In the genomic region with DNA sequence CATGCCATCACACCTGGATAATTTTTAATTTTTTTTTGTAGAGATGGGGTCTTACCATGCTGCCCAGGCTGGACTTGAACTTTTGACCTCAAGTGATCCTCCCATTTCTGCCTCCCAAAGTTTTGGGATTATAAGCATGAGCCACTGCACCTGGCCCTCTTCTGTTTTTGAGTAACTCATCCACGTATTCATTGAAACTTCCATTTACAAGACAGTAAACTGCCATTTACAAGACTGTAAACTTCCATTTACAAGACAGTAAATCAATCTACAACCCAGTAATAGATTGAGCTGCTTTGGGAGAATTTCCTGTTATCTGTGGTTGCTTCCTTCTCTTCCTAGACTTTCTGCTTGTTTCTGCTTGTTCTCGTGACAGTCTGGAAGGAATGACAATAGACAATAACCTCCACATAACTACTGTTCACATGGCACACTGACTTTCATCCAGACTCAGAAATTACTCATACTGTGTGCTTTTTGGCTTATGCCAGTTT, we compare ENCODE assay signal across 19 cellular contexts.
A peak's percentile ranks its signal among the peaks of the same experiment; 100 is the strongest.
DNase-seq lines count a peak whose midpoint lies in the region; ATAC-seq and TF ChIP-seq lines count a peak whose summit lies in the region.
"Had no signal": no experiment of that assay in that cellular context is flagged by ENCODE, and none has a peak within 500 bp of the region (broad histone marks: within the 10 kb centered on the region; RNA-seq: fewer than 3 reads in every experiment).

No MANE protein-coding gene starts in this region.

- no peak overlapping the region for H2AK5ac ChIP-seq in H9 (ENCODE audit: insufficient read length, low read length)

- H3K56ac ChIP-seq in H9 (ENCODE audit: insufficient read length, low read depth, low read length), result no peak overlapping the region

- H3K36me3 ChIP-seq in RWPE2 (ENCODE audit: low read depth) (no peaks in the 10 kb centered on the region), prostate gland (no peaks in the 10 kb centered on the region), heart right ventricle (no peaks in the 10 kb centered on the region), psoas muscle (ENCODE audit: insufficient read depth in 1 of 2, low read depth in 1 of 2) (no peaks in the 10 kb centered on the region), transverse colon (no peaks in the 10 kb centered on the region)
- H3K36me3 ChIP-seq: ascending aorta; BLaER1 treated with 17β-estradiol and CSF1 and Interleukin-3, amounts not matched to agents 10 nM and 100 nM; vagina had no signal

- no peak overlapping the region for H2BK5ac ChIP-seq in H9 (ENCODE audit: insufficient read length, low read length)

- H3K4me3 ChIP-seq in RWPE2 (ENCODE audit: severe bottlenecking), result no peak overlapping the region
- no peak overlapping the region for H3K4me3 ChIP-seq in fibroblast of the aortic adventitia (ENCODE audit: low read depth, low read length)
- H3K4me3 ChIP-seq in prostate gland, result no peak overlapping the region
- H3K4me3 ChIP-seq in heart right ventricle, result no peak overlapping the region
- no peak overlapping the region for H3K4me3 ChIP-seq in psoas muscle
- no peak overlapping the region for H3K4me3 ChIP-seq in transverse colon
- H3K4me3 ChIP-seq: ascending aorta; BLaER1 treated with 17β-estradiol and CSF1 and Interleukin-3, amounts not matched to agents 10 nM and 100 nM; vagina had no signal

- no peak overlapping the region for H2BK12ac ChIP-seq in H9 (ENCODE audit: insufficient read length, low read depth, low read length)

- H3K4me2 ChIP-seq in H9 (ENCODE audit: insufficient read depth, insufficient read length, low read length), result peak overlapping the region; percentile 25

- no peak overlapping the region for H2BK15ac ChIP-seq in H9 (ENCODE audit: low read depth, low read length)

- H4K8ac ChIP-seq in H9 (replicated peaks; ENCODE audit: insufficient read length, low read depth, low read length), result no peak overlapping the region

- peak overlapping the region; percentile 68 for H3T11ph ChIP-seq in H9 (ENCODE audit: low read length)

- no peak overlapping the region for H2BK20ac ChIP-seq in H9 (ENCODE audit: low read depth, low read length, poor library complexity, severe bottlenecking)

- H3K27ac Mint-ChIP-seq in H9, result peak overlapping the region; percentile 82 to 95 (median 87); a peak in 6 of 7 replicates
- no peak overlapping the region for H3K27ac Mint-ChIP-seq in nephron progenitor cell

- in situ Hi-C loops in transverse colon (cut with MboI; ENCODE audit: low pct_ligation_motif_present in 1 of 4, low pct_unique_long_range_greater_than_20kb in 1 of 4, low sequenced_read_pairs in 3 of 4), result no loop called here

- TF ChIP-seq POLR2A in prostate gland (IDR thresholded peaks at IDR 0.05), result no peak
- TF ChIP-seq POLR2A in transverse colon (IDR thresholded peaks at IDR 0.05), result no peak

- H3K18ac ChIP-seq in H9 (ENCODE audit: insufficient read length, low read depth, low read length), result no peak overlapping the region

- H3K9me3 ChIP-seq in H9 (ENCODE audit: control insufficient read depth, low read depth, low read length), result no peaks in the 10 kb centered on the region
- no peaks in the 10 kb centered on the region for H3K9me3 ChIP-seq in RWPE2 (ENCODE audit: severe bottlenecking)
- H3K9me3 ChIP-seq in prostate gland, result no peaks in the 10 kb centered on the region
- H3K9me3 ChIP-seq in heart right ventricle, result no peaks in the 10 kb centered on the region
- H3K9me3 ChIP-seq in psoas muscle, result no peaks in the 10 kb centered on the region
- H3K9me3 ChIP-seq in transverse colon, result no peaks in the 10 kb centered on the region
- H3K9me3 ChIP-seq: ascending aorta; BLaER1 treated with 17β-estradiol and CSF1 and Interleukin-3, amounts not matched to agents 10 nM and 100 nM; vagina had no signal

- H3K4me3 Mint-ChIP-seq in H9, result no peak overlapping the region
- H3K4me3 Mint-ChIP-seq in nephron progenitor cell, result no peak overlapping the region

- H3K36me3 Mint-ChIP-seq in H9 (ENCODE audit: insufficient read depth in 1 of 3, low read depth in 3 of 3) (no peaks in the 10 kb centered on the region), nephron progenitor cell (ENCODE audit: low read depth) (no peaks in the 10 kb centered on the region)

- no peak overlapping the region for H3K9ac ChIP-seq in H9 (ENCODE audit: extremely low read depth, insufficient read length, low read length)
- H3K9ac ChIP-seq: BLaER1 treated with 17β-estradiol and CSF1 and Interleukin-3, amounts not matched to agents 10 nM and 100 nM had no signal

- no peaks in the 10 kb centered on the region for H3K79me2 ChIP-seq in H9 (ENCODE audit: insufficient read depth, low read length)

- TF ChIP-seq CTCF in H9 (conservative IDR thresholded peaks at IDR 0.05) (no peak), RWPE2 (IDR thresholded peaks at IDR 0.05; ENCODE audit: poor library complexity, severe bottlenecking) (no peak), fibroblast of the aortic adventitia (IDR thresholded peaks at IDR 0.05; ENCODE audit: insufficient read depth, low read length) (no peak), prostate gland (IDR thresholded peaks at IDR 0.05) (no peak), heart right ventricle (IDR thresholded peaks at IDR 0.05) (no peak), nephron progenitor cell (IDR thresholded peaks at IDR 0.05) (no peak), psoas muscle (IDR thresholded peaks at IDR 0.05) (no peak), transverse colon (IDR thresholded peaks at IDR 0.05) (no peak)

- no peaks in the 10 kb centered on the region for H3K27me3 ChIP-seq in H9 (ENCODE audit: insufficient read depth, low read length)
- no peaks in the 10 kb centered on the region for H3K27me3 ChIP-seq in RWPE2 (ENCODE audit: insufficient read depth, poor library complexity, severe bottlenecking)
- H3K27me3 ChIP-seq in prostate gland (replicated peaks; ENCODE audit: insufficient read depth), result no peaks in the 10 kb centered on the region
- H3K27me3 ChIP-seq in heart right ventricle, result no peaks in the 10 kb centered on the region
- H3K27me3 ChIP-seq in psoas muscle (ENCODE audit: insufficient read depth in 3 of 3, low read length in 2 of 3), result no peaks in the 10 kb centered on the region
- H3K27me3 ChIP-seq in transverse colon, result no peaks in the 10 kb centered on the region
- H3K27me3 ChIP-seq: ascending aorta; BLaER1 treated with 17β-estradiol and CSF1 and Interleukin-3, amounts not matched to agents 10 nM and 100 nM; vagina had no signal

- ATAC-seq in RWPE2 (ENCODE audit: low read depth) (peak; percentile 92), heart right ventricle (no peak), psoas muscle (no peak)
- ATAC-seq: stimulated activated naive CD8-positive, alpha-beta T cell treated with anti-CD3 and anti-CD28 coated beads, Interleukin-15, Interleukin-2, amounts not matched to agents 100 U/mL and 50 U/mL, for 24 hours had no signal

- peaks cover 33 to 40% of the 10 kb centered on the region in 2 experiments for H3K4me1 Mint-ChIP-seq in H9
- H3K4me1 Mint-ChIP-seq in nephron progenitor cell, result peaks cover 18% of the 10 kb centered on the region

- H3K27me3 Mint-ChIP-seq in H9 (ENCODE audit: low read depth) (no peaks in the 10 kb centered on the region; the same call in 1 of the 2 replicates), nephron progenitor cell (ENCODE audit: low read depth, poor library complexity) (peaks cover 2% of the 10 kb centered on the region)

- intact Hi-C loops in prostate gland (cut with DNase I) (no loop called here), heart right ventricle (cut with DNase I) (no loop called here), psoas muscle (cut with DNase I) (loop anchor here in 1 of 2 donors (10.0 kb wide), 1 partner anchor 1360 kb away; no protein-coding TSS in a partner anchor), transverse colon (cut with DNase I; ENCODE audit: low total_unique reads) (no loop called here)

- H4K91ac ChIP-seq in H9 (ENCODE audit: insufficient read length, low read depth, low read length), result no peak overlapping the region

- H2AFZ ChIP-seq in H9 (ENCODE audit: low read length), result no peak overlapping the region

- DNase-seq in H9, result peak; percentile 46
- no peak for DNase-seq in RWPE2 (ENCODE audit: low spot score)
- peak; percentile 40 for DNase-seq in fibroblast of the aortic adventitia (ENCODE audit: low read depth)
- peak; percentile 12 for DNase-seq in prostate gland (ENCODE audit: low spot score)
- DNase-seq in heart right ventricle, result no peak
- DNase-seq in nephron progenitor cell, result no peak
- no peak for DNase-seq in psoas muscle
- DNase-seq in transverse colon, result no peak
- DNase-seq: activated CD4-positive, CD25-positive, alpha-beta regulatory T cell; activated effector memory CD4-positive, alpha-beta T cell treated with Interleukin-2 at 50 U/mL for 16 hours; cortex of kidney; KG1; NCI-H524; occipital lobe; stimulated activated naive CD8-positive, alpha-beta T cell treated with anti-CD3 and anti-CD28 coated beads, Interleukin-15, Interleukin-2, amounts not matched to agents 100 U/mL and 50 U/mL, for 24 hours; T-helper 1 cell had no signal

- H3K27ac ChIP-seq in H9 (ENCODE audit: insufficient read length, low read depth, low read length), result peak overlapping the region; percentile 86
- peak overlapping the region; percentile 52 for H3K27ac ChIP-seq in RWPE2 (ENCODE audit: poor library complexity, severe bottlenecking)
- no peak overlapping the region for H3K27ac ChIP-seq in prostate gland
- no peak overlapping the region for H3K27ac ChIP-seq in heart right ventricle
- no peak overlapping the region for H3K27ac ChIP-seq in psoas muscle
- H3K27ac ChIP-seq in transverse colon, result no peak overlapping the region
- H3K27ac ChIP-seq: ascending aorta; BLaER1 treated with 17β-estradiol and CSF1 and Interleukin-3, amounts not matched to agents 10 nM and 100 nM; vagina had no signal

- TF ChIP-seq EP300 in transverse colon (IDR thresholded peaks at IDR 0.05; ENCODE audit: low read depth), result no peak

- H2BK120ac ChIP-seq in H9 (ENCODE audit: low read depth, low read length, poor library complexity, severe bottlenecking), result peak overlapping the region; percentile 25

- no peaks in the 10 kb centered on the region for H3K23me2 ChIP-seq in H9 (ENCODE audit: insufficient read length, low read depth, low read length, poor library complexity, severe bottlenecking)

- H3K4ac ChIP-seq in H9 (ENCODE audit: low read depth, low read length), result no peak overlapping the region

- no peaks in the 10 kb centered on the region for H4K20me1 ChIP-seq in H9 (ENCODE audit: control insufficient read depth, insufficient read depth, insufficient read length)
- H4K20me1 ChIP-seq: BLaER1 treated with 17β-estradiol and CSF1 and Interleukin-3, amounts not matched to agents 10 nM and 100 nM had no signal

- H3K9me3 Mint-ChIP-seq in H9 (no peaks in the 10 kb centered on the region), nephron progenitor cell (no peaks in the 10 kb centered on the region)

- no peak overlapping the region for H3K14ac ChIP-seq in H9 (ENCODE audit: insufficient read depth, low read length)

- no peaks in the 10 kb centered on the region for H3K79me1 ChIP-seq in H9 (ENCODE audit: insufficient read depth, low read depth, low read length, poor library complexity, severe bottlenecking)

- no peak overlapping the region for H4K5ac ChIP-seq in H9 (ENCODE audit: insufficient read length, low read depth, low read length)

- no CpG with 5 or more reads among the region's 2 CpGs for WGBS in H9 (ENCODE audit: extremely low coverage, insufficient read length, low lambda C conversion rate)
- 13% methylated on average over 2 of the region's 2 CpGs for WGBS in prostate gland
- 55 to 59% methylated on average over 2 of the region's 2 CpGs for WGBS in heart right ventricle, 2 donors
- WGBS in psoas muscle, 3 donors, result 45 to 61% (median 50%) methylated on average over 2 of the region's 2 CpGs
- 34 to 55% methylated on average over 2 of the region's 2 CpGs for WGBS in transverse colon (ENCODE audit: low coverage in 1 of 2), 2 donors

- no peak overlapping the region for H3K23ac ChIP-seq in H9 (ENCODE audit: insufficient read length, low read depth, low read length)

- peaks cover 14% of the 10 kb centered on the region; the same call in 1 of the 2 replicates for H3K4me1 ChIP-seq in H9 (ENCODE audit: insufficient read depth, low read length)
- H3K4me1 ChIP-seq in RWPE2 (ENCODE audit: insufficient read depth, poor library complexity, severe bottlenecking), result peaks cover 9% of the 10 kb centered on the region
- no peaks in the 10 kb centered on the region for H3K4me1 ChIP-seq in prostate gland (replicated peaks)
- no peaks in the 10 kb centered on the region for H3K4me1 ChIP-seq in heart right ventricle
- no peaks in the 10 kb centered on the region for H3K4me1 ChIP-seq in psoas muscle
- no peaks in the 10 kb centered on the region for H3K4me1 ChIP-seq in transverse colon
- H3K4me1 ChIP-seq: ascending aorta, vagina had no signal

Comparison
In these comparisons a context has a peak if more than half of its experiments do, and no peak if none do; other contexts are left out.
1. DNase-seq: peak in H9 (single experiment), fibroblast of the aortic adventitia (single experiment) and prostate gland (single experiment); none in RWPE2 (single experiment), heart right ventricle (0 of 2), nephron progenitor cell (single experiment), psoas muscle (0 of 2) and transverse colon (single experiment).
2. H3K27ac ChIP-seq: peak in H9 (single experiment) and RWPE2 (single experiment); none in prostate gland (0 of 2), heart right ventricle (0 of 10), psoas muscle (single experiment) and transverse colon (0 of 4).